Comparison of ENCODE assay signal across 1 cellular context in genomic region chr1:160523789-160524188, GRCh38.
TF ChIP-seq lines count a peak whose summit lies in the region.

No MANE protein-coding gene starts in this region.

TF ChIP-seq in K562, 482 proteins besides CTCF, POLR2A, EP300 and RAD21:
- TF ChIP-seq ZNF146 (CRISPR knock-in tag; IDR thresholded peaks at IDR 0.05; ENCODE audit: unreplicated experiment) (peak; percentile 74), BCOR (IDR thresholded peaks at IDR 0.05) (peak; percentile 61), SMARCA5 (IDR thresholded peaks at IDR 0.05) (0 out of 2 replicates have a peak, but pooled peaks have one; percentile 25)
